In genomic region chr10:51363415-51363814, GRCh38 we compare ENCODE assay signal across 29 cellular contexts.
"Had no signal": no experiment of that assay in that cellular context is flagged by ENCODE, and none has a peak within 500 bp of the region (broad histone marks: within the 10 kb centered on the region; RNA-seq: fewer than 3 reads in every experiment).

No MANE protein-coding gene starts in this region.

- H3K4me1 Mint-ChIP-seq: activated CD4-positive, alpha-beta T cell treated with anti-CD3 and anti-CD28 coated beads, Interleukin-2, amount 10 ng/mL, durations not matched to agents 24 days and 14 days; activated naive CD8-positive, alpha-beta T cell treated with anti-CD3 and anti-CD28 coated beads for 36 hours had no signal

- H3K4me3 Mint-ChIP-seq: activated CD4-positive, alpha-beta memory T cell treated with anti-CD3 and anti-CD28 coated beads for 36 hours; activated CD4-positive, alpha-beta T cell treated with anti-CD3 and anti-CD28 coated beads, Interleukin-2, amount 10 ng/mL, durations not matched to agents 24 days and 14 days; activated naive CD4-positive, alpha-beta T cell treated with anti-CD3 and anti-CD28 coated beads for 36 hours; activated naive CD8-positive, alpha-beta T cell treated with anti-CD3 and anti-CD28 coated beads for 36 hours; activated T-helper 1 cell treated with anti-CD3 and anti-CD28 coated beads, Interleukin-12 subunit alpha, Interleukin-12 subunit beta, Interleukin-2, Interleukin-4 antibody, amounts not matched to agents 30 ng/mL and 10 ng/mL and 1 ng/mL, durations not matched to agents 14 hours and 24 hours and 36 hours; natural killer cell treated with Interleukin-12 subunit alpha and Interleukin-12 subunit beta and Interleukin-15 and Interleukin-18, amount 100 ng/mL, for 72 hours had no signal

- H3K36me3 Mint-ChIP-seq: activated CD4-positive, alpha-beta memory T cell treated with anti-CD3 and anti-CD28 coated beads for 36 hours; activated naive CD8-positive, alpha-beta T cell treated with anti-CD3 and anti-CD28 coated beads for 36 hours; natural killer cell treated with Interleukin-12 subunit alpha and Interleukin-12 subunit beta and Interleukin-15 and Interleukin-18, amount 100 ng/mL, for 72 hours had no signal

- H3K4me1 ChIP-seq: adrenal gland, body of pancreas, esophagus squamous epithelium, left lung, lower lobe of right lung, spleen, suprapubic skin had no signal

- H3K27ac ChIP-seq: adrenal gland, body of pancreas, epithelial cell of prostate, esophagus squamous epithelium, left lung, lower lobe of right lung, spleen, suprapubic skin, tibial artery had no signal

- FAIRE-seq: colon, endometrium had no signal

- H3K9me3 ChIP-seq: adrenal gland, body of pancreas, esophagus squamous epithelium, left lung, lower lobe of right lung, spleen, suprapubic skin, tibial artery had no signal

- DNase-seq: activated CD4-positive, alpha-beta memory T cell treated with anti-CD3 and anti-CD28 coated beads for 36 hours; activated CD4-positive, alpha-beta T cell treated with anti-CD3 and anti-CD28 coated beads, Interleukin-2, amount 10 ng/mL, durations not matched to agents 24 days and 14 days; activated CD4-positive, CD25-positive, alpha-beta regulatory T cell treated with anti-CD3 and anti-CD28 coated beads, Interleukin-2, amount 50 U/mL, for 72 hours; activated CD8-positive, alpha-beta memory T cell treated with anti-CD3 and anti-CD28 coated beads, Interleukin-2, amount 50 U/mL, for 4 hours; activated effector memory CD4-positive, alpha-beta T cell treated with anti-CD3 and anti-CD28 coated beads, Interleukin-2, amount 50 U/mL, for 16 hours; activated naive CD4-positive, alpha-beta T cell treated with anti-CD3 and anti-CD28 coated beads for 36 hours; activated naive CD8-positive, alpha-beta T cell treated with anti-CD3 and anti-CD28 coated beads for 36 hours; activated T-cell treated with anti-CD3 and anti-CD28 coated beads, Interleukin-2, amount 50 U/mL, for 1 hour; adrenal gland; aorta; body of pancreas; dermis blood vessel endothelial cell; effector CD4-positive, alpha-beta T cell; esophagus squamous epithelium; kidney glomerular epithelial cell; left lung; lower lobe of right lung; mesenchymal stem cell; posterior cingulate gyrus; right cardiac atrium; spleen; stimulated activated naive CD4-positive, alpha-beta T cell; tibial artery had no signal

- H3K27me3 Mint-ChIP-seq: activated CD4-positive, alpha-beta memory T cell treated with anti-CD3 and anti-CD28 coated beads for 36 hours; activated CD4-positive, alpha-beta T cell treated with anti-CD3 and anti-CD28 coated beads, Interleukin-2, amount 10 ng/mL, durations not matched to agents 24 days and 14 days; natural killer cell treated with Interleukin-12 subunit alpha and Interleukin-12 subunit beta and Interleukin-15 and Interleukin-18, amount 100 ng/mL, for 72 hours had no signal

- H3K27ac Mint-ChIP-seq: activated CD4-positive, alpha-beta memory T cell treated with anti-CD3 and anti-CD28 coated beads for 36 hours; activated CD4-positive, alpha-beta T cell treated with anti-CD3 and anti-CD28 coated beads, Interleukin-2, amount 10 ng/mL, durations not matched to agents 24 days and 14 days; activated naive CD4-positive, alpha-beta T cell treated with anti-CD3 and anti-CD28 coated beads for 36 hours; activated naive CD8-positive, alpha-beta T cell treated with anti-CD3 and anti-CD28 coated beads for 36 hours; activated T-helper 1 cell treated with anti-CD3 and anti-CD28 coated beads, Interleukin-12 subunit alpha, Interleukin-12 subunit beta, Interleukin-2, Interleukin-4 antibody, amounts not matched to agents 30 ng/mL and 10 ng/mL and 1 ng/mL, durations not matched to agents 14 hours and 24 hours and 36 hours; natural killer cell treated with Interleukin-12 subunit alpha and Interleukin-12 subunit beta and Interleukin-15 and Interleukin-18, amount 100 ng/mL, for 72 hours had no signal

- H3K36me3 ChIP-seq: adrenal gland, esophagus squamous epithelium, left lung, lower lobe of right lung, spleen, suprapubic skin, tibial artery had no signal

- H3K4me3 ChIP-seq: adrenal gland, body of pancreas, esophagus squamous epithelium, left lung, lower lobe of right lung, spleen, suprapubic skin, tibial artery had no signal

- H3K27me3 ChIP-seq: adrenal gland, body of pancreas, esophagus squamous epithelium, left lung, spleen, suprapubic skin, tibial artery had no signal

- H3K9me3 Mint-ChIP-seq: activated CD4-positive, alpha-beta memory T cell treated with anti-CD3 and anti-CD28 coated beads for 36 hours; activated CD4-positive, alpha-beta T cell treated with anti-CD3 and anti-CD28 coated beads, Interleukin-2, amount 10 ng/mL, durations not matched to agents 24 days and 14 days; activated naive CD4-positive, alpha-beta T cell treated with anti-CD3 and anti-CD28 coated beads for 36 hours; activated naive CD8-positive, alpha-beta T cell treated with anti-CD3 and anti-CD28 coated beads for 36 hours; activated T-helper 1 cell treated with anti-CD3 and anti-CD28 coated beads, Interleukin-12 subunit alpha, Interleukin-12 subunit beta, Interleukin-2, Interleukin-4 antibody, amounts not matched to agents 30 ng/mL and 10 ng/mL and 1 ng/mL, durations not matched to agents 14 hours and 24 hours and 36 hours; natural killer cell treated with Interleukin-12 subunit alpha and Interleukin-12 subunit beta and Interleukin-15 and Interleukin-18, amount 100 ng/mL, for 72 hours had no signal

- ATAC-seq: body of pancreas; left lung; lower lobe of right lung; natural killer cell treated with Interleukin-12 subunit alpha and Interleukin-12 subunit beta and Interleukin-15 and Interleukin-18, amount 100 ng/mL, for 72 hours; right cardiac atrium had no signal
